Comparison of ENCODE assay signal across 21 cellular contexts in genomic region chr20:25745738-25746137, GRCh38. TPM values are rescaled to one million over a fixed set of nuclear protein-coding genes. Genes with fewer than 3 reads are reported as not detected.
A peak's percentile ranks its signal among the peaks of the same experiment; 100 is the strongest.
DNase-seq lines count a peak whose midpoint lies in the region; ATAC-seq, FAIRE-seq and TF ChIP-seq lines count a peak whose summit lies in the region.
"Had no signal": no experiment of that assay in that cellular context is flagged by ENCODE, and none has a peak within 500 bp of the region (broad histone marks: within the 10 kb centered on the region; RNA-seq: fewer than 3 reads in every experiment).

No MANE protein-coding gene starts in this region.

- H2BK5ac ChIP-seq in H1 (ENCODE audit: low read depth, low read length): no peak overlapping the region

- no peak overlapping the region for H4K91ac ChIP-seq in H1 (replicated peaks; ENCODE audit: insufficient read length, low read length)

- no peak overlapping the region for H3K9ac ChIP-seq in H1 (replicated peaks in 1 of 4; ENCODE audit: extremely low read depth in 1 of 4, low read depth in 3 of 4, low read length in 3 of 4)
- H3K9ac ChIP-seq: GM23248 had no signal

- H3K4me2 ChIP-seq in H1 (ENCODE audit: insufficient read depth in 1 of 2, low read depth in 2 of 2, low read length in 2 of 2): no peak overlapping the region

- H3K4me1 ChIP-seq in H1 (replicated peaks in 1 of 4; ENCODE audit: control insufficient read depth in 3 of 4, insufficient read depth in 4 of 4, low read length in 3 of 4): no peaks in the 10 kb centered on the region; a peak in 1 of 7 replicates

- H3K23ac ChIP-seq in H1 (ENCODE audit: insufficient read length): no peak overlapping the region

- TF ChIP-seq CTCF in H1 (IDR thresholded peaks at IDR 0.05; ENCODE audit: control extremely low read depth in 1 of 3, insufficient read depth in 1 of 3, low read depth in 1 of 3, low read length in 3 of 3) (no peak), GM13976 (IDR thresholded peaks at IDR 0.05; ENCODE audit: borderline replicate concordance, control extremely low read depth, extremely low read depth, insufficient read depth, missing control alignments) (no peak)

- no peaks in the 10 kb centered on the region for H3K79me2 ChIP-seq in H1 (ENCODE audit: control insufficient read depth in 1 of 2, insufficient read depth in 2 of 2, low read length in 2 of 2)

- no peak overlapping the region for H2AFZ ChIP-seq in H1 (ENCODE audit: low read length)
- H2AFZ ChIP-seq: GM23248 had no signal

- H4K8ac ChIP-seq in H1 (ENCODE audit: extremely low read depth, insufficient read depth, low read length): peak overlapping the region; percentile 62; the same call in 1 of the 2 replicates

- no peak overlapping the region for H3K4me3 ChIP-seq in H1 (ENCODE audit: extremely low read depth in 1 of 4, insufficient read depth in 2 of 4, low read depth in 3 of 4, low read length in 4 of 4)
- H3K4me3 ChIP-seq: GM23248 had no signal

- no peak overlapping the region for H2AK5ac ChIP-seq in H1 (ENCODE audit: low read depth, low read length)

- H3K36me3 Mint-ChIP-seq in activated T-cell treated with anti-CD3 and anti-CD28 coated beads, Interleukin-2, amount 50 U/mL, for 72 hours (ENCODE audit: insufficient read depth in 2 of 2): no peaks in the 10 kb centered on the region
- no peaks in the 10 kb centered on the region for H3K36me3 Mint-ChIP-seq in activated T-cell treated with anti-CD3 and anti-CD28 coated beads, Interleukin-2, amount 50 U/mL, for 24 hours (ENCODE audit: low read depth)
- H3K36me3 Mint-ChIP-seq in activated T-helper 17 cell treated with anti-CD3 and anti-CD28 coated beads, Interleukin-2, amount 50 U/mL, for 72 hours (ENCODE audit: low read depth): no peaks in the 10 kb centered on the region
- no peaks in the 10 kb centered on the region for H3K36me3 Mint-ChIP-seq in stimulated activated effector memory CD8-positive, alpha-beta T cell treated with anti-CD3 and anti-CD28 coated beads, Interleukin-12 subunit alpha, Interleukin-12 subunit beta, amount 100 ng/mL, for 72 hours
- H3K36me3 Mint-ChIP-seq in activated CD4-positive, alpha-beta memory T cell treated with anti-CD3 and anti-CD28 coated beads, Interleukin-2, amount 10 ng/mL, durations not matched to agents 7 days and 5 days (ENCODE audit: low read depth): no peaks in the 10 kb centered on the region

- in situ Hi-C loops in GM13976 (cut with MboI; ENCODE audit: low sequenced_read_pairs, unreplicated experiment): no loop called here

- H3K56ac ChIP-seq in H1 (replicated peaks; ENCODE audit: insufficient read length, low read depth, low read length): no peak overlapping the region

- no peak for FAIRE-seq in H1 (lab: Jason Lieb, UNC)
- FAIRE-seq: GM12891 had no signal

- no peak for ATAC-seq in activated T-cell treated with anti-CD3 and anti-CD28 coated beads, Interleukin-2, amount 50 U/mL, for 72 hours (replicated peaks in 1 of 2)
- ATAC-seq in activated T-helper 17 cell treated with anti-CD3 and anti-CD28 coated beads, Interleukin-2, amount 50 U/mL, for 72 hours (replicated peaks): no peak
- no peak for ATAC-seq in stimulated activated effector memory CD8-positive, alpha-beta T cell treated with anti-CD3 and anti-CD28 coated beads, Interleukin-12 subunit alpha, Interleukin-12 subunit beta, amount 100 ng/mL, for 72 hours
- no peak for ATAC-seq in GM21367 (IDR thresholded peaks at IDR 0.05; ENCODE audit: unreplicated experiment)
- ATAC-seq: HCT116 had no signal

- POLR2A ChIA-PET in H1 (lab: Charles Lee; ENCODE audit: partially characterized antibody): no interaction called here
- POLR2A ChIA-PET in activated CD4-positive, alpha-beta memory T cell treated with anti-CD3 and anti-CD28 coated beads, Interleukin-2, amount 10 ng/mL, durations not matched to agents 7 days and 5 days (lab: Charles Lee): interaction anchor here (1.3 kb wide), 1 partner anchor 1718 kb away, joined by 3 read pairs; no protein-coding TSS in a partner anchor

- no peak overlapping the region for H3K14ac ChIP-seq in H1 (ENCODE audit: insufficient read length)

- no peak overlapping the region for H2BK120ac ChIP-seq in H1 (replicated peaks; ENCODE audit: low read depth, low read length)

- WGBS in H1 (ENCODE audit: extremely low coverage in 1 of 2, insufficient coverage in 1 of 2, insufficient read length in 1 of 2, insufficient replicate concordance in 2 of 2, low coverage in 1 of 2, low lambda C conversion rate in 2 of 2, missing lambda C conversion rate in 1 of 2), 2 experiments: 100% methylated on average over 1 of the region's 1 CpG; no CpG with 5 or more reads in 1 of the 2 experiments

- H3K9me3 ChIP-seq in H1 (ENCODE audit: insufficient read depth in 2 of 2, low read depth in 1 of 2, low read length in 1 of 2): peaks cover 11 to 39% of the 10 kb centered on the region in 2 experiments; a peak in 3 of 4 replicates

- H2BK20ac ChIP-seq in H1 (ENCODE audit: low read length): no peak overlapping the region

- no peak overlapping the region for H2BK15ac ChIP-seq in H1 (ENCODE audit: low read length)

- peaks cover 4% of the 10 kb centered on the region for H3K4me1 Mint-ChIP-seq in activated T-cell treated with anti-CD3 and anti-CD28 coated beads, Interleukin-2, amount 50 U/mL, for 72 hours (ENCODE audit: low read depth)
- H3K4me1 Mint-ChIP-seq in activated T-cell treated with anti-CD3 and anti-CD28 coated beads, Interleukin-2, amount 50 U/mL, for 24 hours (ENCODE audit: low read depth): peaks cover 15% of the 10 kb centered on the region
- H3K4me1 Mint-ChIP-seq in activated T-helper 17 cell treated with anti-CD3 and anti-CD28 coated beads, Interleukin-2, amount 50 U/mL, for 72 hours: no peaks in the 10 kb centered on the region
- peaks cover 4% of the 10 kb centered on the region for H3K4me1 Mint-ChIP-seq in stimulated activated effector memory CD8-positive, alpha-beta T cell treated with anti-CD3 and anti-CD28 coated beads, Interleukin-12 subunit alpha, Interleukin-12 subunit beta, amount 100 ng/mL, for 72 hours
- peaks cover 8% of the 10 kb centered on the region for H3K4me1 Mint-ChIP-seq in activated CD4-positive, alpha-beta memory T cell treated with anti-CD3 and anti-CD28 coated beads, Interleukin-2, amount 10 ng/mL, durations not matched to agents 7 days and 5 days

- no peaks in the 10 kb centered on the region for H3K27me3 Mint-ChIP-seq in activated T-cell treated with anti-CD3 and anti-CD28 coated beads, Interleukin-2, amount 50 U/mL, for 72 hours (ENCODE audit: low read depth)
- no peaks in the 10 kb centered on the region for H3K27me3 Mint-ChIP-seq in activated T-cell treated with anti-CD3 and anti-CD28 coated beads, Interleukin-2, amount 50 U/mL, for 24 hours
- no peaks in the 10 kb centered on the region for H3K27me3 Mint-ChIP-seq in activated T-helper 17 cell treated with anti-CD3 and anti-CD28 coated beads, Interleukin-2, amount 50 U/mL, for 72 hours
- no peaks in the 10 kb centered on the region for H3K27me3 Mint-ChIP-seq in activated CD4-positive, alpha-beta memory T cell treated with anti-CD3 and anti-CD28 coated beads, Interleukin-2, amount 10 ng/mL, durations not matched to agents 7 days and 5 days
- H3K27me3 Mint-ChIP-seq: CD4-positive, alpha-beta memory T cell had no signal

- H3K9me3 Mint-ChIP-seq in activated T-cell treated with anti-CD3 and anti-CD28 coated beads, Interleukin-2, amount 50 U/mL, for 72 hours: no peaks in the 10 kb centered on the region
- no peaks in the 10 kb centered on the region for H3K9me3 Mint-ChIP-seq in activated T-cell treated with anti-CD3 and anti-CD28 coated beads, Interleukin-2, amount 50 U/mL, for 24 hours
- no peaks in the 10 kb centered on the region for H3K9me3 Mint-ChIP-seq in activated T-helper 17 cell treated with anti-CD3 and anti-CD28 coated beads, Interleukin-2, amount 50 U/mL, for 72 hours
- no peaks in the 10 kb centered on the region for H3K9me3 Mint-ChIP-seq in stimulated activated effector memory CD8-positive, alpha-beta T cell treated with anti-CD3 and anti-CD28 coated beads, Interleukin-12 subunit alpha, Interleukin-12 subunit beta, amount 100 ng/mL, for 72 hours
- peaks cover 8% of the 10 kb centered on the region for H3K9me3 Mint-ChIP-seq in activated CD4-positive, alpha-beta memory T cell treated with anti-CD3 and anti-CD28 coated beads, Interleukin-2, amount 10 ng/mL, durations not matched to agents 7 days and 5 days
- H3K9me3 Mint-ChIP-seq: H9, HFFc6 had no signal

- peak overlapping the region; percentile 36 for H3K27ac Mint-ChIP-seq in activated T-cell treated with anti-CD3 and anti-CD28 coated beads, Interleukin-2, amount 50 U/mL, for 72 hours
- no peak overlapping the region for H3K27ac Mint-ChIP-seq in activated T-cell treated with anti-CD3 and anti-CD28 coated beads, Interleukin-2, amount 50 U/mL, for 24 hours
- peak overlapping the region; percentile 10 for H3K27ac Mint-ChIP-seq in activated T-helper 17 cell treated with anti-CD3 and anti-CD28 coated beads, Interleukin-2, amount 50 U/mL, for 72 hours
- peak overlapping the region; percentile 62 for H3K27ac Mint-ChIP-seq in stimulated activated effector memory CD8-positive, alpha-beta T cell treated with anti-CD3 and anti-CD28 coated beads, Interleukin-12 subunit alpha, Interleukin-12 subunit beta, amount 100 ng/mL, for 72 hours
- H3K27ac Mint-ChIP-seq in activated CD4-positive, alpha-beta memory T cell treated with anti-CD3 and anti-CD28 coated beads, Interleukin-2, amount 10 ng/mL, durations not matched to agents 7 days and 5 days: no peak overlapping the region
- H3K27ac Mint-ChIP-seq: CD4-positive, alpha-beta memory T cell; HFFc6 had no signal

- no peaks in the 10 kb centered on the region for H3K36me3 ChIP-seq in H1 (ENCODE audit: control insufficient read depth in 2 of 4, insufficient read depth in 4 of 4, low read length in 3 of 4)

- no peak for TF ChIP-seq EP300 in H1 (IDR thresholded peaks at IDR 0.05; ENCODE audit: borderline replicate concordance in 1 of 2, low read depth in 2 of 2, low read length in 2 of 2)

- no peak overlapping the region for H2BK12ac ChIP-seq in H1 (ENCODE audit: low read depth, low read length)

- H3K4me3 Mint-ChIP-seq in activated T-cell treated with anti-CD3 and anti-CD28 coated beads, Interleukin-2, amount 50 U/mL, for 72 hours: no peak overlapping the region
- no peak overlapping the region for H3K4me3 Mint-ChIP-seq in activated T-cell treated with anti-CD3 and anti-CD28 coated beads, Interleukin-2, amount 50 U/mL, for 24 hours
- no peak overlapping the region for H3K4me3 Mint-ChIP-seq in activated T-helper 17 cell treated with anti-CD3 and anti-CD28 coated beads, Interleukin-2, amount 50 U/mL, for 72 hours
- H3K4me3 Mint-ChIP-seq in stimulated activated effector memory CD8-positive, alpha-beta T cell treated with anti-CD3 and anti-CD28 coated beads, Interleukin-12 subunit alpha, Interleukin-12 subunit beta, amount 100 ng/mL, for 72 hours: no peak overlapping the region
- H3K4me3 Mint-ChIP-seq in activated CD4-positive, alpha-beta memory T cell treated with anti-CD3 and anti-CD28 coated beads, Interleukin-2, amount 10 ng/mL, durations not matched to agents 7 days and 5 days: no peak overlapping the region
- H3K4me3 Mint-ChIP-seq: CD4-positive, alpha-beta memory T cell; H9; HFFc6 had no signal

- TF ChIP-seq POLR2A in H1 (IDR thresholded peaks at IDR 0.05; ENCODE audit: control extremely low read depth in 1 of 2, low read depth in 2 of 2, low read length in 2 of 2): no peak

- CTCF ChIA-PET in H1 (lab: Charles Lee; ENCODE audit: partially characterized antibody): no interaction called here
- CTCF ChIA-PET in activated CD4-positive, alpha-beta memory T cell treated with anti-CD3 and anti-CD28 coated beads, Interleukin-2, amount 10 ng/mL, durations not matched to agents 7 days and 5 days (lab: Charles Lee): no interaction called here

- H3K27ac ChIP-seq in H1 (ENCODE audit: low read depth, low read length): no peak overlapping the region
- H3K27ac ChIP-seq: GM23248 had no signal

- H3K18ac ChIP-seq in H1 (ENCODE audit: extremely low read depth, low read length): no peak overlapping the region

- no peak overlapping the region for H3K4ac ChIP-seq in H1 (replicated peaks; ENCODE audit: insufficient read length, low read depth, low read length)

- H4K20me1 ChIP-seq in H1 (replicated peaks in 1 of 2; ENCODE audit: control insufficient read depth in 1 of 2, insufficient read depth in 2 of 2, low read length in 2 of 2): no peaks in the 10 kb centered on the region

- no peaks in the 10 kb centered on the region for H3K79me1 ChIP-seq in H1 (ENCODE audit: low read depth, low read length)

- no peaks in the 10 kb centered on the region for H3K23me2 ChIP-seq in H1 (ENCODE audit: low read depth, low read length)

- no peaks in the 10 kb centered on the region for H3K27me3 ChIP-seq in H1 (replicated peaks in 1 of 4; ENCODE audit: control insufficient read depth in 3 of 4, extremely low read depth in 1 of 4, insufficient read depth in 3 of 4, low read length in 3 of 4)

- no peak overlapping the region for H4K5ac ChIP-seq in H1 (ENCODE audit: insufficient read length, low read depth, low read length)

- DNase-seq in activated T-cell treated with anti-CD3 and anti-CD28 coated beads, Interleukin-2, amount 50 U/mL, for 72 hours: no peak
- no peak for DNase-seq in activated T-cell treated with anti-CD3 and anti-CD28 coated beads, Interleukin-2, amount 50 U/mL, for 24 hours
- DNase-seq in H1 (ENCODE audit: low read depth in 1 of 2, low spot score in 2 of 2): no peak
- DNase-seq in stimulated activated effector memory CD8-positive, alpha-beta T cell treated with anti-CD3 and anti-CD28 coated beads, Interleukin-12 subunit alpha, Interleukin-12 subunit beta, amount 100 ng/mL, for 72 hours (ENCODE audit: low spot score in 2 of 2): no peak
- DNase-seq in activated CD4-positive, alpha-beta memory T cell treated with anti-CD3 and anti-CD28 coated beads, Interleukin-2, amount 10 ng/mL, durations not matched to agents 7 days and 5 days: no peak
- no peak for DNase-seq in GM13976 (ENCODE audit: low spot score)
- DNase-seq: 8988T; C1 segment of cervical spinal cord; Calu3; CD4-positive, alpha-beta memory T cell; COR-L47; DMS53; DMS79 treated with DMSO at 0.1 percent for 48 hours; GF-D8; GM23248; H9; HFFc6 had no signal

- no peak for TF ChIP-seq RAD21 in H1 (IDR thresholded peaks at IDR 0.05 in 1 of 2, conservative IDR thresholded peaks at IDR 0.05 in 1 of 2; ENCODE audit: low read depth in 2 of 2, low read length in 2 of 2)

RNA-seq across cellular contexts. Expression of gene ZNF337, which starts 49.1 kb away (rescaled TPM):
- 10 to 100 TPM; 16.2 to 20.2 TPM for total RNA-seq in activated T-cell treated with anti-CD3 and anti-CD28 coated beads, Interleukin-2, amount 50 U/mL, for 72 hours
- total RNA-seq in activated T-helper 17 cell treated with anti-CD3 and anti-CD28 coated beads, Interleukin-2, amount 50 U/mL, for 72 hours: 10 to 100 TPM; 15.0 to 19.3 TPM
- total RNA-seq in H1 (2021; fragmentation: NEBNext Ultra II Directional; extraction: Animal tissue kit (Norgen Biotek cat#: 25700)): 6.4 and 6.6 TPM in 2 replicates
- 2.3 and 2.8 TPM in 2 replicates for polyA plus RNA-seq in H1 (2011; rRNA removed)
- polyA plus RNA-seq in H1 (2011; cell fraction: cytosol; rRNA removed): 4.2 TPM
- polyA plus RNA-seq in H1 (2011; cell fraction: nucleus; rRNA removed): 5.9 TPM
- polyA plus RNA-seq in H1 (2012, experiment 1 of 2): 4.7 to 5.9 TPM (median 5.5 TPM) in 4 replicates
- 0.41 TPM for polyA plus RNA-seq in H1 (2012, experiment 2 of 2)
- polyA plus RNA-seq in H1 (2013, experiment 1 of 2): 3.6 TPM
- polyA plus RNA-seq in H1 (2013, experiment 2 of 2): 3.4 TPM
- polyA minus RNA-seq in H1 (2011; rRNA and poly(A)+ RNA removed): 11.7 and 12.1 TPM in 2 replicates
- 5.4 TPM for polyA minus RNA-seq in H1 (2011; cell fraction: cytosol; rRNA and poly(A)+ RNA removed)
- polyA minus RNA-seq in H1 (2011; cell fraction: nucleus; rRNA and poly(A)+ RNA removed): 6.3 TPM
- 10 to 100 TPM; 16.6 to 17.1 TPM for total RNA-seq in activated CD4-positive, alpha-beta memory T cell treated with anti-CD3 and anti-CD28 coated beads, Interleukin-2, amount 10 ng/mL, durations not matched to agents 7 days and 5 days

Comparison
In these comparisons a context has a peak if more than half of its experiments do, and no peak if none do; other contexts are left out.
1. H3K27ac Mint-ChIP-seq: peak in activated T-cell treated with anti-CD3 and anti-CD28 coated beads, Interleukin-2, amount 50 U/mL, for 72 hours (single experiment), activated T-helper 17 cell treated with anti-CD3 and anti-CD28 coated beads, Interleukin-2, amount 50 U/mL, for 72 hours (single experiment) and stimulated activated effector memory CD8-positive, alpha-beta T cell treated with anti-CD3 and anti-CD28 coated beads, Interleukin-12 subunit alpha, Interleukin-12 subunit beta, amount 100 ng/mL, for 72 hours (single experiment); none in activated T-cell treated with anti-CD3 and anti-CD28 coated beads, Interleukin-2, amount 50 U/mL, for 24 hours (single experiment) and activated CD4-positive, alpha-beta memory T cell treated with anti-CD3 and anti-CD28 coated beads, Interleukin-2, amount 10 ng/mL, durations not matched to agents 7 days and 5 days (single experiment).